ENCODE assay signal across 7 cellular contexts in the genomic region with DNA sequence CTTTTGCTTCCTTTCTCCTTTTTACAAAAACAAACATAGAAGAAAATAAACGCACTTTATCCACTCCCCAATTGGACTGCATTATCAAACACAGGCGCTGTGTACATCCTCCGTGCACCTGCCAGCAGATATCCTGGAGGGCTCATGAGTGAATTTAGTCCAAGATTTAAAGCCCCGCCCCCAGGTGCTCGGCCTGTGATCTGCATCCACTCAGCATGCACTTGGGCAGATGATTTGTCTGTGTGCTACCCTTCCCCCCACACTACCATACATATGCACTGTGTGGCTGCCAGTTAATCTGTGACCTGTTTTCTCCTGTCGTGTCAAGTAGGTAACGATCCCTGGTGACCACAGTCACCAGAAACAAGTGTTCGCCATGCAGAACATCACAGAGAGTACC. TPM values are rescaled to one million over a fixed set of nuclear protein-coding genes. Genes with fewer than 3 reads are reported as not detected.
DNase-seq lines count a peak whose midpoint lies in the region; ATAC-seq lines count a peak whose summit lies in the region.
"Not testable (repeated sequence)": the region's sequence is repeated elsewhere in the genome, so short reads cannot be mapped to it uniquely, and the experiment has no call there.

No MANE protein-coding gene starts in this region.

- H3K4me1 Mint-ChIP-seq in activated CD4-positive, alpha-beta T cell treated with anti-CD3 and anti-CD28 coated beads for 36 hours: peaks cover 12% of the 10 kb centered on the region

- ATAC-seq in activated CD4-positive, alpha-beta T cell treated with anti-CD3 and anti-CD28 coated beads for 36 hours: peak; percentile 26

- intact Hi-C loops in activated CD4-positive, alpha-beta T cell treated with anti-CD3 and anti-CD28 coated beads for 36 hours (cut with DNase I, micrococcal nuclease): not testable (repeated sequence)

- not testable (repeated sequence) for H3K9me3 Mint-ChIP-seq in activated CD4-positive, alpha-beta T cell treated with anti-CD3 and anti-CD28 coated beads for 36 hours (ENCODE audit: low read depth)

- not testable (repeated sequence) for H3K27me3 Mint-ChIP-seq in activated CD4-positive, alpha-beta T cell treated with anti-CD3 and anti-CD28 coated beads for 36 hours

- H3K36me3 Mint-ChIP-seq in activated CD4-positive, alpha-beta T cell treated with anti-CD3 and anti-CD28 coated beads for 36 hours (ENCODE audit: low read depth): not testable (repeated sequence)

- CTCF ChIA-PET in activated CD4-positive, alpha-beta T cell treated with anti-CD3 and anti-CD28 coated beads for 36 hours (lab: Charles Lee): not testable (repeated sequence)

- not testable (repeated sequence) for H3K27ac Mint-ChIP-seq in activated CD4-positive, alpha-beta T cell treated with anti-CD3 and anti-CD28 coated beads for 36 hours

- POLR2A ChIA-PET in activated CD4-positive, alpha-beta T cell treated with anti-CD3 and anti-CD28 coated beads for 36 hours (lab: Charles Lee): not testable (repeated sequence)

- DNase-seq in DMS79 (lab: John Stamatoyannopoulos, UW): peak; percentile 41
- DNase-seq in NCI-H128 (lab: John Stamatoyannopoulos, UW; ENCODE audit: unreplicated experiment): peak; percentile 40
- peak; percentile 3 for DNase-seq in NCI-H146 treated with DMSO at 0.1 percent for 48 hours (lab: John Stamatoyannopoulos, UW; ENCODE audit: unreplicated experiment)
- peak; percentile 28 for DNase-seq in NCI-H2107 treated with DMSO at 0.1 percent for 48 hours (lab: John Stamatoyannopoulos, UW; ENCODE audit: unreplicated experiment)
- DNase-seq in NCI-H345 treated with DMSO at 0.1 percent for 48 hours (lab: John Stamatoyannopoulos, UW; ENCODE audit: unreplicated experiment): peak; percentile 23
- DNase-seq in NCI-H82 (lab: John Stamatoyannopoulos, UW): peak; percentile 19
- not testable (repeated sequence) for DNase-seq in activated CD4-positive, alpha-beta T cell treated with anti-CD3 and anti-CD28 coated beads for 36 hours

- not testable (repeated sequence) for H3K4me3 Mint-ChIP-seq in activated CD4-positive, alpha-beta T cell treated with anti-CD3 and anti-CD28 coated beads for 36 hours

RNA-seq across cellular contexts. Expression of a gene that starts 48.1 kb away (rescaled TPM):
- 1 to 10 TPM; 2.3 to 3.0 TPM for total RNA-seq in activated CD4-positive, alpha-beta T cell treated with anti-CD3 and anti-CD28 coated beads for 36 hours

RNA-seq across cellular contexts. Expression of a gene that starts 48.4 kb away (rescaled TPM):
- total RNA-seq in activated CD4-positive, alpha-beta T cell treated with anti-CD3 and anti-CD28 coated beads for 36 hours: 10 to 100 TPM; 48.5 to 61.9 TPM

RNA-seq across cellular contexts. Expression of a gene that starts 48.8 kb away (rescaled TPM):
- 10 to 100 TPM; 10.2 to 13.6 TPM for total RNA-seq in activated CD4-positive, alpha-beta T cell treated with anti-CD3 and anti-CD28 coated beads for 36 hours
